Comparison of ENCODE assay signal across 18 cellular contexts in the genomic region with DNA sequence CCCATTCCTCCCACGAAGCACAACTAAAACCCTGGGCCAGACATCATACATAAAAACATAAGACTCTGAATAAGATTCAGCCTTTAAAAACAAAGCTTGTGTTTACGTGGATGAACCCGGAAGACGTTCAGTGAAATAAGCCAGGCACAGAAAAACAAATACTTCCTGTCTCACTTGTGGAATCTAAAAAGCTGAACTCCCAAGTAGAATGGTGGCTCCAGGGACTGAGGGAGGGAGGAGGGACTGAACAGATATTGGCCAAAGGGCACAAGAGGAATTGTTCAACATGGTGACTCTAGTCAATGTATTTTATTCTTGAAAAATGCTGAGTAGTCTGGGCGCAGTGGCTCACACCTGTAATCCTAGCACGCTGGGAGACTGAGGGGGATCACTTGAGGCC. TPM values are rescaled to one million over a fixed set of nuclear protein-coding genes. Genes with fewer than 3 reads are reported as not detected.
DNase-seq lines count a peak whose midpoint lies in the region; ATAC-seq and TF ChIP-seq lines count a peak whose summit lies in the region.
"Had no signal": no experiment of that assay in that cellular context is flagged by ENCODE, and none has a peak within 500 bp of the region (broad histone marks: within the 10 kb centered on the region; RNA-seq: fewer than 3 reads in every experiment).

No MANE protein-coding gene starts in this region.

- H3K9me3 Mint-ChIP-seq in activated CD4-positive, alpha-beta T cell treated with anti-CD3 and anti-CD28 coated beads, Interleukin-2, amount 10 ng/mL, durations not matched to agents 24 days and 14 days: no peaks in the 10 kb centered on the region
- no peaks in the 10 kb centered on the region for H3K9me3 Mint-ChIP-seq in activated CD4-positive, alpha-beta T cell treated with anti-CD3 and anti-CD28 coated beads for 36 hours (ENCODE audit: low read depth)
- H3K9me3 Mint-ChIP-seq: effector memory CD8-positive, alpha-beta T cell had no signal

- peak overlapping the region; percentile 31 for H3K27ac Mint-ChIP-seq in activated CD4-positive, alpha-beta T cell treated with anti-CD3 and anti-CD28 coated beads, Interleukin-2, amount 10 ng/mL, durations not matched to agents 24 days and 14 days
- H3K27ac Mint-ChIP-seq in activated CD4-positive, alpha-beta T cell treated with anti-CD3 and anti-CD28 coated beads for 36 hours: no peak overlapping the region
- H3K27ac Mint-ChIP-seq: effector memory CD8-positive, alpha-beta T cell; progenitor cell of endocrine pancreas had no signal

- peaks cover 7% of the 10 kb centered on the region for H3K4me1 Mint-ChIP-seq in activated CD4-positive, alpha-beta T cell treated with anti-CD3 and anti-CD28 coated beads, Interleukin-2, amount 10 ng/mL, durations not matched to agents 24 days and 14 days
- H3K4me1 Mint-ChIP-seq in activated CD4-positive, alpha-beta T cell treated with anti-CD3 and anti-CD28 coated beads for 36 hours: peaks cover 4% of the 10 kb centered on the region

- H3K4me3 Mint-ChIP-seq in activated CD4-positive, alpha-beta T cell treated with anti-CD3 and anti-CD28 coated beads, Interleukin-2, amount 10 ng/mL, durations not matched to agents 24 days and 14 days: no peak overlapping the region
- H3K4me3 Mint-ChIP-seq in activated CD4-positive, alpha-beta T cell treated with anti-CD3 and anti-CD28 coated beads for 36 hours: no peak overlapping the region
- H3K4me3 Mint-ChIP-seq: effector memory CD8-positive, alpha-beta T cell had no signal

- TF ChIP-seq CTCF in fibroblast of pulmonary artery (IDR thresholded peaks at IDR 0.05; ENCODE audit: low read length, missing control alignments): no peak

- ATAC-seq in activated CD4-positive, alpha-beta T cell treated with anti-CD3 and anti-CD28 coated beads for 36 hours: no peak
- ATAC-seq in GM19023 (IDR thresholded peaks at IDR 0.05; ENCODE audit: unreplicated experiment) (no peak), GM18505 (IDR thresholded peaks at IDR 0.05; ENCODE audit: unreplicated experiment) (no peak)

- POLR2A ChIA-PET in activated CD4-positive, alpha-beta T cell treated with anti-CD3 and anti-CD28 coated beads for 36 hours (lab: Charles Lee): no interaction called here

- H3K36me3 ChIP-seq in skeletal muscle satellite cell (ENCODE audit: insufficient read depth, low read length): no peaks in the 10 kb centered on the region
- H3K36me3 ChIP-seq: heart left ventricle had no signal

- peaks cover 15% of the 10 kb centered on the region for H3K4me1 ChIP-seq in skeletal muscle satellite cell (ENCODE audit: control insufficient read depth, insufficient read depth, low read length)

- H3K36me3 Mint-ChIP-seq in activated CD4-positive, alpha-beta T cell treated with anti-CD3 and anti-CD28 coated beads, Interleukin-2, amount 10 ng/mL, durations not matched to agents 24 days and 14 days (ENCODE audit: low read depth): no peaks in the 10 kb centered on the region
- H3K36me3 Mint-ChIP-seq in activated CD4-positive, alpha-beta T cell treated with anti-CD3 and anti-CD28 coated beads for 36 hours (ENCODE audit: low read depth): no peaks in the 10 kb centered on the region

- no peak overlapping the region for H3K4me2 ChIP-seq in skeletal muscle satellite cell (ENCODE audit: low read length)

- DNase-seq in activated CD4-positive, alpha-beta T cell treated with anti-CD3 and anti-CD28 coated beads, Interleukin-2, amount 10 ng/mL, durations not matched to agents 24 days and 14 days: no peak
- no peak for DNase-seq in activated CD4-positive, alpha-beta T cell treated with anti-CD3 and anti-CD28 coated beads for 36 hours
- DNase-seq in fibroblast of pulmonary artery (ENCODE audit: low read depth) (peak; percentile 16), NCI-H2171 (lab: John Stamatoyannopoulos, UW) (no peak)
- DNase-seq: activated CD4-positive, alpha-beta T cell treated with anti-CD3 and anti-CD28 coated beads, Interleukin-2, amount 50 U/mL, for 48 hours; activated gamma-delta T cell; effector memory CD8-positive, alpha-beta T cell; GF-D8; heart left ventricle; Kasumi-1; kidney glomerular epithelial cell; NCI-H1436 treated with DMSO at 0.1 percent for 48 hours; stimulated activated CD4-positive, alpha-beta T cell treated with anti-CD3 and anti-CD28 coated beads, Interleukin-15, amount 100 ng/mL, for 24 hours had no signal

- H3K9me3 ChIP-seq in skeletal muscle satellite cell (replicated peaks; ENCODE audit: low read length): no peaks in the 10 kb centered on the region

- no peak for TF ChIP-seq POLR2A in GM18505 (IDR thresholded peaks at IDR 0.05; ENCODE audit: borderline replicate concordance, extremely low read depth, insufficient read depth, insufficient read length)

- peaks cover 13% of the 10 kb centered on the region for H3K27me3 Mint-ChIP-seq in activated CD4-positive, alpha-beta T cell treated with anti-CD3 and anti-CD28 coated beads, Interleukin-2, amount 10 ng/mL, durations not matched to agents 24 days and 14 days
- H3K27me3 Mint-ChIP-seq in activated CD4-positive, alpha-beta T cell treated with anti-CD3 and anti-CD28 coated beads for 36 hours: peaks cover 2% of the 10 kb centered on the region

- peak overlapping the region; percentile 21 for H3K9ac ChIP-seq in skeletal muscle satellite cell (ENCODE audit: low read depth, low read length)

- CTCF ChIA-PET in activated CD4-positive, alpha-beta T cell treated with anti-CD3 and anti-CD28 coated beads for 36 hours (lab: Charles Lee): interaction anchor here (0.6 to 4.0 kb wide), 24 partner anchors 10 to 420 kb away, joined by 3 to 53 read pairs (median 6); partner anchors contain the start of genes AP1M1, FAM32A and HSH2D

- H3K27me3 ChIP-seq in skeletal muscle satellite cell (ENCODE audit: control insufficient read depth, insufficient read depth, low read length): no peaks in the 10 kb centered on the region

- intact Hi-C loops in activated CD4-positive, alpha-beta T cell treated with anti-CD3 and anti-CD28 coated beads, Interleukin-2, amount 10 ng/mL, durations not matched to agents 24 days and 14 days (cut with micrococcal nuclease): loop anchor here (1.0 to 10.0 kb wide), 2 partner anchors 142 to 416 kb away; no protein-coding TSS in a partner anchor
- intact Hi-C loops in activated CD4-positive, alpha-beta T cell treated with anti-CD3 and anti-CD28 coated beads for 36 hours (cut with DNase I, micrococcal nuclease): loop anchor here (1.0 to 5.0 kb wide), 6 partner anchors 40 to 346 kb away; partner anchors contain the start of genes AP1M1 (in 1 of the 2) and RAB8A (in 1 of the 2)

- H3K4me3 ChIP-seq in fibroblast of pulmonary artery (replicated peaks; ENCODE audit: low read depth, low read length): no peak overlapping the region
- H3K4me3 ChIP-seq in skeletal muscle satellite cell (ENCODE audit: low read length): no peak overlapping the region

TF ChIP-seq in PFSK-1, 5 proteins besides CTCF, POLR2A, EP300 and RAD21:
- TF ChIP-seq SIN3A (IDR thresholded peaks at IDR 0.05; ENCODE audit: borderline replicate concordance, insufficient read depth, low read length): 0 out of 2 replicates have a peak, but pooled peaks have one; percentile 16
- TF ChIP-seq, protein P1, sequence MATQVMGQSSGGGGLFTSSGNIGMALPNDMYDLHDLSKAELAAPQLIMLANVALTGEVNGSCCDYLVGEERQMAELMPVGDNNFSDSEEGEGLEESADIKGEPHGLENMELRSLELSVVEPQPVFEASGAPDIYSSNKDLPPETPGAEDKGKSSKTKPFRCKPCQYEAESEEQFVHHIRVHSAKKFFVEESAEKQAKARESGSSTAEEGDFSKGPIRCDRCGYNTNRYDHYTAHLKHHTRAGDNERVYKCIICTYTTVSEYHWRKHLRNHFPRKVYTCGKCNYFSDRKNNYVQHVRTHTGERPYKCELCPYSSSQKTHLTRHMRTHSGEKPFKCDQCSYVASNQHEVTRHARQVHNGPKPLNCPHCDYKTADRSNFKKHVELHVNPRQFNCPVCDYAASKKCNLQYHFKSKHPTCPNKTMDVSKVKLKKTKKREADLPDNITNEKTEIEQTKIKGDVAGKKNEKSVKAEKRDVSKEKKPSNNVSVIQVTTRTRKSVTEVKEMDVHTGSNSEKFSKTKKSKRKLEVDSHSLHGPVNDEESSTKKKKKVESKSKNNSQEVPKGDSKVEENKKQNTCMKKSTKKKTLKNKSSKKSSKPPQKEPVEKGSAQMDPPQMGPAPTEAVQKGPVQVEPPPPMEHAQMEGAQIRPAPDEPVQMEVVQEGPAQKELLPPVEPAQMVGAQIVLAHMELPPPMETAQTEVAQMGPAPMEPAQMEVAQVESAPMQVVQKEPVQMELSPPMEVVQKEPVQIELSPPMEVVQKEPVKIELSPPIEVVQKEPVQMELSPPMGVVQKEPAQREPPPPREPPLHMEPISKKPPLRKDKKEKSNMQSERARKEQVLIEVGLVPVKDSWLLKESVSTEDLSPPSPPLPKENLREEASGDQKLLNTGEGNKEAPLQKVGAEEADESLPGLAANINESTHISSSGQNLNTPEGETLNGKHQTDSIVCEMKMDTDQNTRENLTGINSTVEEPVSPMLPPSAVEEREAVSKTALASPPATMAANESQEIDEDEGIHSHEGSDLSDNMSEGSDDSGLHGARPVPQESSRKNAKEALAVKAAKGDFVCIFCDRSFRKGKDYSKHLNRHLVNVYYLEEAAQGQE (IDR thresholded peaks at IDR 0.05; ENCODE audit: insufficient read depth in 1 of 2, low read depth in 2 of 2, low read length in 2 of 2): no peak

RNA-seq across cellular contexts. Expression of gene TPM4, which starts 35.7 kb away (rescaled TPM):
- 283 and 291 TPM in 2 replicates for total RNA-seq in activated CD4-positive, alpha-beta T cell treated with anti-CD3 and anti-CD28 coated beads, Interleukin-2, amount 10 ng/mL, durations not matched to agents 24 days and 14 days
- 100 to 1,000 TPM; 362 to 416 TPM for total RNA-seq in activated CD4-positive, alpha-beta T cell treated with anti-CD3 and anti-CD28 coated beads for 36 hours
- 768 TPM for polyA plus RNA-seq in PFSK-1 (2012; ENCODE audit: insufficient read length, low read depth)
- total RNA-seq in skeletal muscle satellite cell (2012; rRNA removed): 950 and 979 TPM in 2 replicates
